Comparison of ENCODE assay signal across 1 cellular context in the genomic region with DNA sequence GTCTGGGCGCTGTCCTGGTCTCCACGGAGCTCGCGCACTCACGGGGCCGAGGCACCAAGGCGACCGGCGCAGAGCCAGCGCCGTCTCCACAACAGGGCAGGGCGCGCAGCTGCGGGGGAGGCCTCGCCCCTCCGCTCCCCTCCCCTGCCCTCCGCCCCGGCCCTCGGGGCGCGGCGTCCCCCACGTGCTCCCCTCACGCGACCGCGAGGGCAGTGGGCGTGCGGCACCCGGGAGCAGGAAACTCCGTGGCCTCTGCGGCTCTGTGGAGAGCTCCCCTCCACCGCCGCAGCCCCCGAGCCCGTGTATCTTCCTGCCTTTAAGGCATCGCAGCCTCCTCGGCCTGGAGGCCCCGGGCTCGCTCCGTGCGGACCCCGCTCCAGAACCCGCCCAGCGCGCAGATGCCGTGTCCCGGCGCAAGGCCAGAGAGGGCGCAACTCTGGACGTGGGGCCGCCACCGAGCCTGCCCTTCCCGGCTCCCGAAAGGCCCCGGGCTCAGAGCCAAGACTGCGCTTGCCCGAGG.
TF ChIP-seq lines count a peak whose summit lies in the region.

No MANE protein-coding gene starts in this region.

TF ChIP-seq in A549, 52 proteins besides CTCF, POLR2A, EP300 and RAD21 (continued from another document):
- TF ChIP-seq, protein P1, sequence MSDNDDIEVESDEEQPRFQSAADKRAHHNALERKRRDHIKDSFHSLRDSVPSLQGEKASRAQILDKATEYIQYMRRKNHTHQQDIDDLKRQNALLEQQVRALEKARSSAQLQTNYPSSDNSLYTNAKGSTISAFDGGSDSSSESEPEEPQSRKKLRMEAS (IDR thresholded peaks at IDR 0.05), result peak; percentile 98
- TF ChIP-seq SREBF2 (IDR thresholded peaks at IDR 0.05), result no peak
- TF ChIP-seq RFX5 (IDR thresholded peaks at IDR 0.05), result no peak
- no peak for TF ChIP-seq ZC3H11A (IDR thresholded peaks at IDR 0.05)
- TF ChIP-seq RNF2 (IDR thresholded peaks at IDR 0.05; ENCODE audit: borderline replicate concordance, low read depth), result no peak
- no peak for TF ChIP-seq ZNF302 (CRISPR knock-in tag; IDR thresholded peaks at IDR 0.05)
- TF ChIP-seq, protein P2, sequence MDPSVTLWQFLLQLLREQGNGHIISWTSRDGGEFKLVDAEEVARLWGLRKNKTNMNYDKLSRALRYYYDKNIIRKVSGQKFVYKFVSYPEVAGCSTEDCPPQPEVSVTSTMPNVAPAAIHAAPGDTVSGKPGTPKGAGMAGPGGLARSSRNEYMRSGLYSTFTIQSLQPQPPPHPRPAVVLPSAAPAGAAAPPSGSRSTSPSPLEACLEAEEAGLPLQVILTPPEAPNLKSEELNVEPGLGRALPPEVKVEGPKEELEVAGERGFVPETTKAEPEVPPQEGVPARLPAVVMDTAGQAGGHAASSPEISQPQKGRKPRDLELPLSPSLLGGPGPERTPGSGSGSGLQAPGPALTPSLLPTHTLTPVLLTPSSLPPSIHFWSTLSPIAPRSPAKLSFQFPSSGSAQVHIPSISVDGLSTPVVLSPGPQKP (IDR thresholded peaks at IDR 0.05; ENCODE audit: low read depth, low read length), result no peak
- TF ChIP-seq, protein P3, sequence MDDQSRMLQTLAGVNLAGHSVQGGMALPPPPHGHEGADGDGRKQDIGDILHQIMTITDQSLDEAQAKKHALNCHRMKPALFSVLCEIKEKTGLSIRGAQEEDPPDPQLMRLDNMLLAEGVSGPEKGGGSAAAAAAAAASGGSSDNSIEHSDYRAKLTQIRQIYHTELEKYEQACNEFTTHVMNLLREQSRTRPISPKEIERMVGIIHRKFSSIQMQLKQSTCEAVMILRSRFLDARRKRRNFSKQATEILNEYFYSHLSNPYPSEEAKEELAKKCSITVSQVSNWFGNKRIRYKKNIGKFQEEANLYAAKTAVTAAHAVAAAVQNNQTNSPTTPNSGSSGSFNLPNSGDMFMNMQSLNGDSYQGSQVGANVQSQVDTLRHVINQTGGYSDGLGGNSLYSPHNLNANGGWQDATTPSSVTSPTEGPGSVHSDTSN (IDR thresholded peaks at IDR 0.05), result no peak
- TF ChIP-seq FOSL2 (IDR thresholded peaks at IDR 0.05), result no peak
- TF ChIP-seq FOSL2 (CRISPR knock-in tag; IDR thresholded peaks at IDR 0.05), result no peak
- no peak for TF ChIP-seq SMC3 (IDR thresholded peaks at IDR 0.05)
- TF ChIP-seq, protein P4, sequence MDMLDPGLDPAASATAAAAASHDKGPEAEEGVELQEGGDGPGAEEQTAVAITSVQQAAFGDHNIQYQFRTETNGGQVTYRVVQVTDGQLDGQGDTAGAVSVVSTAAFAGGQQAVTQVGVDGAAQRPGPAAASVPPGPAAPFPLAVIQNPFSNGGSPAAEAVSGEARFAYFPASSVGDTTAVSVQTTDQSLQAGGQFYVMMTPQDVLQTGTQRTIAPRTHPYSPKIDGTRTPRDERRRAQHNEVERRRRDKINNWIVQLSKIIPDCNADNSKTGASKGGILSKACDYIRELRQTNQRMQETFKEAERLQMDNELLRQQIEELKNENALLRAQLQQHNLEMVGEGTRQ (IDR thresholded peaks at IDR 0.05), result peak; percentile 69
- no peak for TF ChIP-seq EHF (CRISPR knock-in tag; IDR thresholded peaks at IDR 0.05)
- TF ChIP-seq JUNB (IDR thresholded peaks at IDR 0.05), result no peak
- no peak; the same call in 1 of the 2 replicates for TF ChIP-seq GATA3 (IDR thresholded peaks at IDR 0.05; ENCODE audit: borderline replicate concordance)
- peak; percentile 56; the same call in 1 of the 2 replicates for TF ChIP-seq MAZ (IDR thresholded peaks at IDR 0.05; ENCODE audit: borderline replicate concordance, low read depth, low read length)
- TF ChIP-seq KDM5A (IDR thresholded peaks at IDR 0.05), result no peak
- TF ChIP-seq CBX8 (IDR thresholded peaks at IDR 0.05), result no peak
- TF ChIP-seq NFE2L2 (conservative IDR thresholded peaks at IDR 0.05; ENCODE audit: low read length), result no peak
- peak; percentile 87 for TF ChIP-seq MYC (IDR thresholded peaks at IDR 0.05; ENCODE audit: borderline replicate concordance, low read length)
- TF ChIP-seq, protein P5, sequence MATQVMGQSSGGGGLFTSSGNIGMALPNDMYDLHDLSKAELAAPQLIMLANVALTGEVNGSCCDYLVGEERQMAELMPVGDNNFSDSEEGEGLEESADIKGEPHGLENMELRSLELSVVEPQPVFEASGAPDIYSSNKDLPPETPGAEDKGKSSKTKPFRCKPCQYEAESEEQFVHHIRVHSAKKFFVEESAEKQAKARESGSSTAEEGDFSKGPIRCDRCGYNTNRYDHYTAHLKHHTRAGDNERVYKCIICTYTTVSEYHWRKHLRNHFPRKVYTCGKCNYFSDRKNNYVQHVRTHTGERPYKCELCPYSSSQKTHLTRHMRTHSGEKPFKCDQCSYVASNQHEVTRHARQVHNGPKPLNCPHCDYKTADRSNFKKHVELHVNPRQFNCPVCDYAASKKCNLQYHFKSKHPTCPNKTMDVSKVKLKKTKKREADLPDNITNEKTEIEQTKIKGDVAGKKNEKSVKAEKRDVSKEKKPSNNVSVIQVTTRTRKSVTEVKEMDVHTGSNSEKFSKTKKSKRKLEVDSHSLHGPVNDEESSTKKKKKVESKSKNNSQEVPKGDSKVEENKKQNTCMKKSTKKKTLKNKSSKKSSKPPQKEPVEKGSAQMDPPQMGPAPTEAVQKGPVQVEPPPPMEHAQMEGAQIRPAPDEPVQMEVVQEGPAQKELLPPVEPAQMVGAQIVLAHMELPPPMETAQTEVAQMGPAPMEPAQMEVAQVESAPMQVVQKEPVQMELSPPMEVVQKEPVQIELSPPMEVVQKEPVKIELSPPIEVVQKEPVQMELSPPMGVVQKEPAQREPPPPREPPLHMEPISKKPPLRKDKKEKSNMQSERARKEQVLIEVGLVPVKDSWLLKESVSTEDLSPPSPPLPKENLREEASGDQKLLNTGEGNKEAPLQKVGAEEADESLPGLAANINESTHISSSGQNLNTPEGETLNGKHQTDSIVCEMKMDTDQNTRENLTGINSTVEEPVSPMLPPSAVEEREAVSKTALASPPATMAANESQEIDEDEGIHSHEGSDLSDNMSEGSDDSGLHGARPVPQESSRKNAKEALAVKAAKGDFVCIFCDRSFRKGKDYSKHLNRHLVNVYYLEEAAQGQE (IDR thresholded peaks at IDR 0.05), result no peak
- TF ChIP-seq, protein P6, sequence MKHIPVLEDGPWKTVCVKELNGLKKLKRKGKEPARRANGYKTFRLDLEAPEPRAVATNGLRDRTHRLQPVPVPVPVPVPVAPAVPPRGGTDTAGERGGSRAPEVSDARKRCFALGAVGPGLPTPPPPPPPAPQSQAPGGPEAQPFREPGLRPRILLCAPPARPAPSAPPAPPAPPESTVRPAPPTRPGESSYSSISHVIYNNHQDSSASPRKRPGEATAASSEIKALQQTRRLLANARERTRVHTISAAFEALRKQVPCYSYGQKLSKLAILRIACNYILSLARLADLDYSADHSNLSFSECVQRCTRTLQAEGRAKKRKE (CRISPR knock-in tag; IDR thresholded peaks at IDR 0.05; ENCODE audit: low read depth), result no peak
- no peak for TF ChIP-seq NR3C1 (IDR thresholded peaks at IDR 0.05)
- no peak for TF ChIP-seq ZFP36 (IDR thresholded peaks at IDR 0.05; ENCODE audit: borderline replicate concordance, partially characterized antibody)
- no peak for TF ChIP-seq HEYL (CRISPR knock-in tag; IDR thresholded peaks at IDR 0.05)
- TF ChIP-seq, protein P7, sequence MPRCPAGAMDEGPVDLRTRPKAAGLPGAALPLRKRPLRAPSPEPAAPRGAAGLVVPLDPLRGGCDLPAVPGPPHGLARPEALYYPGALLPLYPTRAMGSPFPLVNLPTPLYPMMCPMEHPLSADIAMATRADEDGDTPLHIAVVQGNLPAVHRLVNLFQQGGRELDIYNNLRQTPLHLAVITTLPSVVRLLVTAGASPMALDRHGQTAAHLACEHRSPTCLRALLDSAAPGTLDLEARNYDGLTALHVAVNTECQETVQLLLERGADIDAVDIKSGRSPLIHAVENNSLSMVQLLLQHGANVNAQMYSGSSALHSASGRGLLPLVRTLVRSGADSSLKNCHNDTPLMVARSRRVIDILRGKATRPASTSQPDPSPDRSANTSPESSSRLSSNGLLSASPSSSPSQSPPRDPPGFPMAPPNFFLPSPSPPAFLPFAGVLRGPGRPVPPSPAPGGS (IDR thresholded peaks at IDR 0.05), result peak; percentile 79; the same call in 2 of the 3 replicates
- no peak for TF ChIP-seq EHMT2 (IDR thresholded peaks at IDR 0.05; ENCODE audit: low read depth)
- no peak for TF ChIP-seq CEBPB (IDR thresholded peaks at IDR 0.05)
- no peak for TF ChIP-seq RCOR1 (IDR thresholded peaks at IDR 0.05; ENCODE audit: low read depth, low read length)
- TF ChIP-seq HOXA7 (CRISPR knock-in tag; IDR thresholded peaks at IDR 0.05), result no peak
- no peak for TF ChIP-seq KDM1A (IDR thresholded peaks at IDR 0.05; ENCODE audit: low read depth)
- peak; percentile 73; the same call in 1 of the 2 replicates for TF ChIP-seq HOXB5 (CRISPR knock-in tag; IDR thresholded peaks at IDR 0.05)
- no peak for TF ChIP-seq CBX2 (IDR thresholded peaks at IDR 0.05; ENCODE audit: borderline replicate concordance, low read depth)
- no peak for TF ChIP-seq ESRRA (IDR thresholded peaks at IDR 0.05; ENCODE audit: borderline replicate concordance, low read length)
- TF ChIP-seq CHD2 (IDR thresholded peaks at IDR 0.05; ENCODE audit: low read length, partially characterized antibody), result no peak
- no peak for TF ChIP-seq ZSCAN20 (CRISPR knock-in tag; IDR thresholded peaks at IDR 0.05)
- TF ChIP-seq TP53 (CRISPR knock-in tag; IDR thresholded peaks at IDR 0.05), result no peak
- no peak for TF ChIP-seq POLR2AphosphoS2 (conservative IDR thresholded peaks at IDR 0.05; ENCODE audit: low read length)
- TF ChIP-seq FOSB (CRISPR knock-in tag; IDR thresholded peaks at IDR 0.05), result no peak
TF ChIP-seq in A549: peak in this region for 10.
